8 cellular contexts compared by ENCODE assay signal in the genomic region with DNA sequence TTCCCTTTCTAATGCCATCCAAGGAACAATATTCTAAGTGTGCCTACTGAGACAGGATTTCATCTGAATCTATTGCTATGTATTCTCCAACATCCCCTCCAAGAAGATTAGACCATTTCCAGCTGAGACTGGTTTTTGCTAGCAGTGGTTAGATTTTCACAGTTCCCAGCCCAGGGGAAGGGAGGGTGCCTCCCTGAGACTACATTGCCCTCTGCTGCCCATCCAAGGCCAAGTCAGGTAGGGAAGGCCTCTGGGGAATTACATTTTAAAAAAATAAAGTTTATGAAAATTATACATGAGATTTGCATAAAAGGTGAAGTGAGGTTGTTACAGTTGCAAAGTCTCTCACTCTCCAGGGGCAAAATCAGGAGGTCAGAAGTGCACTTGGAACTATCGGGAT. TPM values are rescaled to one million over a fixed set of nuclear protein-coding genes. Genes with fewer than 3 reads are reported as not detected.
DNase-seq lines count a peak whose midpoint lies in the region; ATAC-seq and TF ChIP-seq lines count a peak whose summit lies in the region.
"Had no signal": no experiment of that assay in that cellular context is flagged by ENCODE, and none has a peak within 500 bp of the region (broad histone marks: within the 10 kb centered on the region; RNA-seq: fewer than 3 reads in every experiment).

No MANE protein-coding gene starts in this region.

- no peak overlapping the region for H3K9ac ChIP-seq in KMS-11

- ATAC-seq in body of pancreas (no peak), GM18502 (IDR thresholded peaks at IDR 0.05; ENCODE audit: poor library complexity, unreplicated experiment) (no peak)

- H3K36me3 ChIP-seq in KMS-11 (ENCODE audit: insufficient read depth) = no peaks in the 10 kb centered on the region
- H3K36me3 ChIP-seq in body of pancreas (replicated peaks in 1 of 2; ENCODE audit: insufficient read depth in 1 of 2, low read depth in 2 of 2) = no peaks in the 10 kb centered on the region

- H3K27ac Mint-ChIP-seq in neural crest cell (ENCODE audit: unreplicated experiment) = no peak overlapping the region
- H3K27ac Mint-ChIP-seq: stimulated activated naive CD8-positive, alpha-beta T cell treated with anti-CD3 and anti-CD28 coated beads, Interleukin-15, Interleukin-2, amounts not matched to agents 100 ng/mL and 50 ng/mL, for 24 hours had no signal

- peak; percentile 55 for TF ChIP-seq CTCF in KMS-11 (conservative IDR thresholded peaks at IDR 0.05; ENCODE audit: low read depth, low read length)
- TF ChIP-seq CTCF in body of pancreas (IDR thresholded peaks at IDR 0.05) = peak in 6 of 7 experiments; percentile 7 to 50 (median 34)
- peak; percentile 62 for TF ChIP-seq CTCF in neural crest cell (conservative IDR thresholded peaks at IDR 0.05)

- peaks cover 2% of the 10 kb centered on the region for H3K4me1 Mint-ChIP-seq in neural crest cell

- H2AFZ ChIP-seq in KMS-11 (ENCODE audit: low read depth) = no peak overlapping the region

- 90 to 95% methylated on average over 1 of the region's 1 CpG for WGBS in body of pancreas, 2 donors

- H3K4me1 ChIP-seq in KMS-11 (ENCODE audit: low read depth, poor library complexity, severe bottlenecking) = peaks cover 40% of the 10 kb centered on the region
- no peaks in the 10 kb centered on the region for H3K4me1 ChIP-seq in body of pancreas

- peaks cover 15% of the 10 kb centered on the region for H3K9me3 Mint-ChIP-seq in neural crest cell
- H3K9me3 Mint-ChIP-seq: stimulated activated naive CD8-positive, alpha-beta T cell treated with anti-CD3 and anti-CD28 coated beads, Interleukin-15, Interleukin-2, amounts not matched to agents 100 ng/mL and 50 ng/mL, for 24 hours had no signal

- intact Hi-C loops in body of pancreas (cut with DNase I) = no loop called here

- H3K4me2 ChIP-seq in KMS-11 = peak overlapping the region; percentile 36; the same call in 1 of the 2 replicates

- H3K27me3 ChIP-seq in KMS-11 (ENCODE audit: insufficient read depth, low read depth) = no peaks in the 10 kb centered on the region
- no peaks in the 10 kb centered on the region for H3K27me3 ChIP-seq in body of pancreas

- no peaks in the 10 kb centered on the region for H3K9me3 ChIP-seq in body of pancreas

- peaks cover 2% of the 10 kb centered on the region for H3K36me3 Mint-ChIP-seq in neural crest cell (ENCODE audit: low read depth)

- H3K27me3 Mint-ChIP-seq in neural crest cell (ENCODE audit: low read depth) = no peaks in the 10 kb centered on the region

- H3K79me2 ChIP-seq in KMS-11 (ENCODE audit: insufficient read depth, low read depth) = no peaks in the 10 kb centered on the region

- H3K27ac ChIP-seq in KMS-11 = peak overlapping the region; percentile 54; the same call in 1 of the 2 replicates
- H3K27ac ChIP-seq in body of pancreas = no peak overlapping the region

- no peak overlapping the region for H3K4me3 Mint-ChIP-seq in neural crest cell
- H3K4me3 Mint-ChIP-seq: stimulated activated naive CD8-positive, alpha-beta T cell treated with anti-CD3 and anti-CD28 coated beads, Interleukin-15, Interleukin-2, amounts not matched to agents 100 ng/mL and 50 ng/mL, for 24 hours had no signal

- H4K20me1 ChIP-seq in KMS-11 (ENCODE audit: insufficient read depth) = no peaks in the 10 kb centered on the region

- H3K4me3 ChIP-seq in KMS-11 (IDR thresholded peaks at IDR 0.05; ENCODE audit: insufficient read depth, low read depth, low read length) (no peak overlapping the region), body of pancreas (no peak overlapping the region)

- TF ChIP-seq POLR2A in body of pancreas (IDR thresholded peaks at IDR 0.05) = no peak

- peak; percentile 16 for DNase-seq in GM03348 (ENCODE audit: low spot score)
- peak in 1 of 4 donors; percentile 34 for DNase-seq in body of pancreas
- DNase-seq in neural crest cell (ENCODE audit: low read depth, low spot score) = no peak
- DNase-seq in stimulated activated naive CD4-positive, alpha-beta T cell treated with Interleukin-2 at 50 U/mL for 16 hours (lab: John Stamatoyannopoulos, UW) = no peak
- no peak for DNase-seq in stimulated activated CD4-positive, alpha-beta T cell treated with anti-CD3 and anti-CD28 coated beads, Interleukin-2, amount 100 ng/mL, for 48 hours

RNA-seq across cellular contexts. Expression of a gene that starts 28.0 kb away (rescaled TPM):
- total RNA-seq in body of pancreas (10 to 100 TPM; 10.5 to 11.2 TPM), neural crest cell (0.98 and 1.4 TPM in 2 replicates)
